36 cellular contexts compared by ENCODE assay signal in the genomic region with DNA sequence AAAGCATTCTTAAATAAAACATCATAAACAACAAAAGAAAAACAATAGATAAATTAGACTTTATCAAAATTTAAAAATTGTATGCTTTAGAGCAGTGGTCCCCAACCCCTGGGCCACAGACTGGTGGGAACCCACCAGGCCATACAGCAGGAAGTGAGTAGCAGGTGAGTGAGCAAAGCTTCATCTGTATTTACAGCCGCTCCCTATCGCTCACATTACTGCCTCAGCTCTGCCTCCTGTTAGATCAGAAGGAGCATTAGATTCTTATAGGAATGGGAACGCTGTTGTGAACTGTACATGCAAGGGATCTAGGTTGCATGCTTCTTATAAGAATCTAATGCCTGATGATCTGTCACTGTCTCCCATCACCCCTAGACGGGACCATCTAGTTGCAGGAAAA.
"Had no signal": no experiment of that assay in that cellular context is flagged by ENCODE, and none has a peak within 500 bp of the region (broad histone marks: within the 10 kb centered on the region; RNA-seq: fewer than 3 reads in every experiment).

No MANE protein-coding gene starts in this region.

- H3K27me3 ChIP-seq: MG63 had no signal

- H3K36me3 ChIP-seq: MG63 had no signal

- DNase-seq: Kasumi-1, MG63, MM.1S, MV-4-11, NCI-H1048, NCI-H1092, NCI-H1092 treated with DMSO at 0.1 percent for 48 hours, NCI-H1105, NCI-H1105 treated with DMSO at 0.1 percent for 48 hours, NCI-H1417, NCI-H1417 treated with DMSO at 0.1 percent for 48 hours, NCI-H1436, NCI-H1436 treated with DMSO at 0.1 percent for 48 hours, NCI-H146, NCI-H1694, NCI-H1694 treated with DMSO at 0.1 percent for 48 hours, NCI-H187, NCI-H187 treated with DMSO at 0.1 percent for 48 hours, NCI-H1930, NCI-H2029, NCI-H2029 treated with DMSO at 0.1 percent for 48 hours, NCI-H2081, NCI-H2081 treated with DMSO at 0.1 percent for 48 hours, NCI-H2107, NCI-H2171, NCI-H2171 treated with DMSO at 0.1 percent for 48 hours, NCI-H2227 treated with DMSO at 0.1 percent for 48 hours, NCI-H226, NCI-H345, NCI-H446, NCI-H446 treated with DMSO at 0.1 percent for 48 hours, NCI-H510A, NCI-H510A treated with DMSO at 0.1 percent for 48 hours, NCI-H524, NCI-H524 treated with DMSO at 0.1 percent for 48 hours, NCI-H526 had no signal

- H3K9me3 ChIP-seq: MG63 had no signal

- H3K4me3 ChIP-seq: MG63 had no signal
